ENCODE assay signal across 7 cellular contexts in genomic region chr13:114352763-114353162, GRCh38. TPM values are rescaled to one million over a fixed set of nuclear protein-coding genes. Genes with fewer than 3 reads are reported as not detected.
DNase-seq lines count a peak whose midpoint lies in the region; ATAC-seq and TF ChIP-seq lines count a peak whose summit lies in the region.
"Not testable (repeated sequence)": the region's sequence is repeated elsewhere in the genome, so short reads cannot be mapped to it uniquely, and the experiment has no call there.

No MANE protein-coding gene starts in this region.

- H3K9me2 ChIP-seq in hepatocyte (replicated peaks; ENCODE audit: insufficient read depth) = not testable (repeated sequence)

- not testable (repeated sequence) for H2AFZ ChIP-seq in hepatocyte

- not testable (repeated sequence) for H3K27ac Mint-ChIP-seq in activated CD8-positive, alpha-beta T cell treated with anti-CD3 and anti-CD28 coated beads for 36 hours

- H3K4me3 ChIP-seq in Peyer's patch; choroid plexus epithelial cell (ENCODE audit: low read depth, low read length); hepatocyte; psoas muscle: not testable (repeated sequence)

- not testable (repeated sequence) for H3K36me3 ChIP-seq in Peyer's patch; hepatocyte (replicated peaks; ENCODE audit: insufficient read depth, low read depth); psoas muscle (ENCODE audit: insufficient read depth in 1 of 2, low read depth in 1 of 2)

- POLR2A ChIA-PET in activated CD8-positive, alpha-beta T cell treated with anti-CD3 and anti-CD28 coated beads for 36 hours (lab: Charles Lee) = not testable (repeated sequence)

- not testable (repeated sequence) for H3K27ac ChIP-seq in Peyer's patch, hepatocyte, psoas muscle

- TF ChIP-seq CTCF in LNCAP (IDR thresholded peaks at IDR 0.05) (peak; percentile 53), Peyer's patch (IDR thresholded peaks at IDR 0.05) (peak in 4 of 6 experiments; percentile 21 to 49 (median 30)), choroid plexus epithelial cell (conservative IDR thresholded peaks at IDR 0.05; ENCODE audit: low read depth, low read length) (peak; percentile 39), hepatocyte (IDR thresholded peaks at IDR 0.05; ENCODE audit: poor library complexity) (peak; percentile 21), psoas muscle (IDR thresholded peaks at IDR 0.05) (peak; percentile 18)
- TF ChIP-seq CTCF in activated CD8-positive, alpha-beta T cell treated with anti-CD3 and anti-CD28 coated beads for 36 hours (IDR thresholded peaks at IDR 0.05) = peak; percentile 67

- CTCF ChIA-PET in activated CD8-positive, alpha-beta T cell treated with anti-CD3 and anti-CD28 coated beads for 36 hours (lab: Charles Lee) = interaction anchor here (1.4 kb wide), 2 partner anchors 10 to 12 kb away, joined by 3 to 5 read pairs; no protein-coding TSS in a partner anchor

- peaks cover 23% of the 10 kb centered on the region for H3K27me3 Mint-ChIP-seq in activated CD8-positive, alpha-beta T cell treated with anti-CD3 and anti-CD28 coated beads for 36 hours

- not testable (repeated sequence) for H3K9me3 ChIP-seq in Peyer's patch; hepatocyte (ENCODE audit: low read depth); psoas muscle

- H3K79me2 ChIP-seq in hepatocyte = not testable (repeated sequence)

- H3K4me2 ChIP-seq in hepatocyte = not testable (repeated sequence)

- not testable (repeated sequence) for H3K36me3 Mint-ChIP-seq in activated CD8-positive, alpha-beta T cell treated with anti-CD3 and anti-CD28 coated beads for 36 hours (ENCODE audit: low read depth)

- not testable (repeated sequence) for H3K4me1 Mint-ChIP-seq in activated CD8-positive, alpha-beta T cell treated with anti-CD3 and anti-CD28 coated beads for 36 hours (ENCODE audit: low read depth)

- DNase-seq in GF-D8 (lab: John Stamatoyannopoulos, UW) = peak; percentile 23
- DNase-seq in Peyer's patch = not testable (repeated sequence)
- peak; percentile 65 for DNase-seq in activated CD8-positive, alpha-beta T cell treated with anti-CD3 and anti-CD28 coated beads for 36 hours
- DNase-seq in choroid plexus epithelial cell (ENCODE audit: low read depth) = peak; percentile 24
- peak; percentile 28 for DNase-seq in hepatocyte (ENCODE audit: low spot score)
- DNase-seq in psoas muscle = peak in 1 of 2 donors; percentile 59

- not testable (repeated sequence) for ATAC-seq in activated CD8-positive, alpha-beta T cell treated with anti-CD3 and anti-CD28 coated beads for 36 hours; psoas muscle

- H3K4me3 Mint-ChIP-seq in activated CD8-positive, alpha-beta T cell treated with anti-CD3 and anti-CD28 coated beads for 36 hours = not testable (repeated sequence)

- WGBS in hepatocyte (ENCODE audit: low lambda C conversion rate, missing lambda C conversion rate) = 92% methylated on average over 24 of the region's 34 CpGs
- WGBS in psoas muscle, 3 donors = 65 to 80% (median 75%) methylated on average over 19 to 34 of the region's 34 CpGs

- not testable (repeated sequence) for H3K27me3 ChIP-seq in Peyer's patch; hepatocyte; psoas muscle (ENCODE audit: insufficient read depth in 3 of 3, low read length in 2 of 3)

- intact Hi-C loops in activated CD8-positive, alpha-beta T cell treated with anti-CD3 and anti-CD28 coated beads for 36 hours (cut with micrococcal nuclease); psoas muscle (cut with DNase I): not testable (repeated sequence)

- TF ChIP-seq POLR2A in Peyer's patch (IDR thresholded peaks at IDR 0.05) = not testable (repeated sequence)

- not testable (repeated sequence) for H3K4me1 ChIP-seq in Peyer's patch; hepatocyte (ENCODE audit: insufficient read depth); psoas muscle

- H3K9me3 Mint-ChIP-seq in activated CD8-positive, alpha-beta T cell treated with anti-CD3 and anti-CD28 coated beads for 36 hours = not testable (repeated sequence)

- H4K20me1 ChIP-seq in hepatocyte (ENCODE audit: insufficient read depth, poor library complexity, severe bottlenecking) = not testable (repeated sequence)

RNA-seq across cellular contexts. Expression of gene CHAMP1, which starts 38.5 kb away (rescaled TPM):
- total RNA-seq in Peyer's patch (10 to 100 TPM in 3 of 4 donors, 1 to 10 TPM in 1; 8.5 to 19.6 (median 15.5) TPM), hepatocyte (12.8 and 20.7 TPM in 2 replicates), psoas muscle (10 to 100 TPM; 11.6 to 14.8 (median 13.0) TPM)
- total RNA-seq in activated CD8-positive, alpha-beta T cell treated with anti-CD3 and anti-CD28 coated beads for 36 hours = 10 to 100 TPM; 33.9 to 34.7 TPM
- polyA plus RNA-seq in hepatocyte (6.6 and 9.3 TPM in 2 replicates), psoas muscle (10 to 100 TPM in 1 of 3 donors, 1 to 10 TPM in 2; 4.7 to 11.7 (median 9.6) TPM)
